In genomic region chr11:73944901-73945300, GRCh38 we compare ENCODE assay signal across 3 cellular contexts.
"Had no signal": no experiment of that assay in that cellular context is flagged by ENCODE, and none has a peak within 500 bp of the region (broad histone marks: within the 10 kb centered on the region; RNA-seq: fewer than 3 reads in every experiment).

No MANE protein-coding gene starts in this region.

- DNase-seq: GDM1, GF-D8 had no signal

- H3K4me3 ChIP-seq: GM12878 had no signal
